In genomic region chr2:238496756-238497609, GRCh38 we compare ENCODE assay signal across 20 cellular contexts.
A peak's percentile ranks its signal among the peaks of the same experiment; 100 is the strongest.
DNase-seq lines count a peak whose midpoint lies in the region; ATAC-seq and TF ChIP-seq lines count a peak whose summit lies in the region.
"Had no signal": no experiment of that assay in that cellular context is flagged by ENCODE, and none has a peak within 500 bp of the region (broad histone marks: within the 10 kb centered on the region; RNA-seq: fewer than 3 reads in every experiment).

No MANE protein-coding gene starts in this region.

- H3K4me1 Mint-ChIP-seq in GM23338: peaks cover 6% of the 10 kb centered on the region; the same call in 1 of the 3 replicates

- no peaks in the 10 kb centered on the region for H3K9me3 ChIP-seq in esophagus muscularis mucosa
- no peaks in the 10 kb centered on the region for H3K9me3 ChIP-seq in osteoblast (ENCODE audit: low read depth, low read length)
- no peaks in the 10 kb centered on the region for H3K9me3 ChIP-seq in right atrium auricular region
- H3K9me3 ChIP-seq: HAP-1, MG63 had no signal

- no peaks in the 10 kb centered on the region for H4K20me1 ChIP-seq in GM23338 (replicated peaks; ENCODE audit: insufficient read depth)
- no peaks in the 10 kb centered on the region for H4K20me1 ChIP-seq in osteoblast (ENCODE audit: insufficient read depth, low read length)

- H3K4me3 Mint-ChIP-seq in GM23338: no peak overlapping the region
- H3K4me3 Mint-ChIP-seq: CD4-positive, CD25-positive, alpha-beta regulatory T cell had no signal

- ATAC-seq in GM23338: no peak
- ATAC-seq: Panc1, Right ventricle myocardium inferior had no signal

- peak overlapping the region; percentile 39; the same call in 1 of the 2 replicates for H3K27ac Mint-ChIP-seq in GM23338
- H3K27ac Mint-ChIP-seq: CD4-positive, CD25-positive, alpha-beta regulatory T cell had no signal

- H3F3A ChIP-seq in GM23338 (replicated peaks; ENCODE audit: low read depth): no peaks in the 10 kb centered on the region

- TF ChIP-seq POLR2A in esophagus muscularis mucosa (IDR thresholded peaks at IDR 0.05; ENCODE audit: low read depth): no peak

- H2AFZ ChIP-seq in GM23338 (no peak overlapping the region), osteoblast (ENCODE audit: low read length) (no peak overlapping the region)

- no peaks in the 10 kb centered on the region for H3K9me2 ChIP-seq in GM23338 (ENCODE audit: insufficient read depth)

- intact Hi-C loops in esophagus muscularis mucosa (cut with DNase I): no loop called here

- DNase-seq in AG20443 (ENCODE audit: low spot score) (peak; percentile 3), GM23338 (ENCODE audit: low spot score) (no peak), esophagus muscularis mucosa (ENCODE audit: extremely low spot score) (peak; percentile 79), osteoblast (ENCODE audit: insufficient read length, low spot score, missing footprints) (peak; percentile 19), HUDEP-2 (lab: John Stamatoyannopoulos, UW; ENCODE audit: unreplicated experiment in 76 of 76) (no peak), right atrium auricular region (ENCODE audit: low spot score) (no peak)
- DNase-seq in stimulated activated CD8-positive, alpha-beta memory T cell treated with anti-CD3 and anti-CD28 coated beads, Interleukin-4, amount 100 ng/mL, for 48 hours: no peak
- DNase-seq: AML-193; Calu3; CD4-positive, CD25-positive, alpha-beta regulatory T cell; DMS53; IMR-90; Karpas-422; MG63; NCI-H1092; NCI-H146; NCI-H510A had no signal

- H3K27me3 ChIP-seq in GM23338 (ENCODE audit: insufficient read depth) (no peaks in the 10 kb centered on the region), esophagus muscularis mucosa (peaks cover 0 to 11% (median 0%) of the 10 kb centered on the region in 4 donors), osteoblast (ENCODE audit: insufficient read depth, low read length) (no peaks in the 10 kb centered on the region), right atrium auricular region (no peaks in the 10 kb centered on the region)
- H3K27me3 ChIP-seq: MG63 had no signal

- no peaks in the 10 kb centered on the region for H3K9me3 Mint-ChIP-seq in GM23338
- H3K9me3 Mint-ChIP-seq: CD4-positive, CD25-positive, alpha-beta regulatory T cell had no signal

- no peaks in the 10 kb centered on the region for H3K79me2 ChIP-seq in GM23338 (replicated peaks; ENCODE audit: insufficient read depth)
- no peaks in the 10 kb centered on the region for H3K79me2 ChIP-seq in osteoblast (ENCODE audit: insufficient read depth, low read length)

- 90% methylated on average over 20 of the region's 23 CpGs for WGBS in esophagus muscularis mucosa

- no peak for TF ChIP-seq EP300 in esophagus muscularis mucosa (IDR thresholded peaks at IDR 0.05)

- H3K27ac ChIP-seq in GM23338 (ENCODE audit: low read depth): no peak overlapping the region
- no peak overlapping the region for H3K27ac ChIP-seq in esophagus muscularis mucosa (replicated peaks in 1 of 4)
- H3K27ac ChIP-seq in osteoblast (ENCODE audit: low read depth, low read length): no peak overlapping the region
- no peak overlapping the region for H3K27ac ChIP-seq in right atrium auricular region

- no peak overlapping the region for H3K4me3 ChIP-seq in GM23338
- H3K4me3 ChIP-seq in esophagus muscularis mucosa: no peak overlapping the region
- H3K4me3 ChIP-seq in osteoblast (ENCODE audit: insufficient read depth, low read length): no peak overlapping the region
- no peak overlapping the region for H3K4me3 ChIP-seq in right atrium auricular region
- H3K4me3 ChIP-seq: HAP-1, MG63 had no signal

- no peak for TF ChIP-seq CTCF in GM23338 (conservative IDR thresholded peaks at IDR 0.05; ENCODE audit: low read depth in 2 of 2)
- TF ChIP-seq CTCF in esophagus muscularis mucosa (IDR thresholded peaks at IDR 0.05): no peak
- TF ChIP-seq CTCF in osteoblast (IDR thresholded peaks at IDR 0.05; ENCODE audit: extremely low read depth, low read depth, low read length): no peak
- no peak for TF ChIP-seq CTCF in right atrium auricular region (IDR thresholded peaks at IDR 0.05)

- H3K36me3 Mint-ChIP-seq in GM23338 (ENCODE audit: low read depth): no peaks in the 10 kb centered on the region

- H3K4me2 ChIP-seq in GM23338 (no peak overlapping the region), osteoblast (ENCODE audit: insufficient read depth, low read length) (no peak overlapping the region)

- H3K36me3 ChIP-seq in GM23338 (ENCODE audit: insufficient read depth) (no peaks in the 10 kb centered on the region), esophagus muscularis mucosa (no peaks in the 10 kb centered on the region), osteoblast (ENCODE audit: insufficient read depth, low read length) (no peaks in the 10 kb centered on the region), right atrium auricular region (no peaks in the 10 kb centered on the region)
- H3K36me3 ChIP-seq: HAP-1, MG63 had no signal

- H3K4me1 ChIP-seq in GM23338 (ENCODE audit: insufficient read depth) (no peaks in the 10 kb centered on the region), esophagus muscularis mucosa (no peaks in the 10 kb centered on the region), osteoblast (ENCODE audit: insufficient read depth, low read length) (peaks cover 8% of the 10 kb centered on the region), right atrium auricular region (no peaks in the 10 kb centered on the region)
- H3K4me1 ChIP-seq: HAP-1 had no signal

- peaks cover 5% of the 10 kb centered on the region for H3K27me3 Mint-ChIP-seq in GM23338 (ENCODE audit: insufficient read depth, low read depth, poor library complexity)

TF ChIP-seq in GM23338, 12 proteins besides CTCF, POLR2A, EP300 and RAD21 (continues in another document):
- TF ChIP-seq REST (IDR thresholded peaks at IDR 0.05; ENCODE audit: unreplicated experiment) (no peak), ZNF114 (CRISPR knock-in tag; IDR thresholded peaks at IDR 0.05) (no peak), JUNB (IDR thresholded peaks at IDR 0.05; ENCODE audit: unreplicated experiment) (no peak), EZH2phosphoT487 (IDR thresholded peaks at IDR 0.05; ENCODE audit: unreplicated experiment) (no peak), NANOG (IDR thresholded peaks at IDR 0.05; ENCODE audit: borderline replicate concordance) (no peak)
- TF ChIP-seq, protein P1, sequence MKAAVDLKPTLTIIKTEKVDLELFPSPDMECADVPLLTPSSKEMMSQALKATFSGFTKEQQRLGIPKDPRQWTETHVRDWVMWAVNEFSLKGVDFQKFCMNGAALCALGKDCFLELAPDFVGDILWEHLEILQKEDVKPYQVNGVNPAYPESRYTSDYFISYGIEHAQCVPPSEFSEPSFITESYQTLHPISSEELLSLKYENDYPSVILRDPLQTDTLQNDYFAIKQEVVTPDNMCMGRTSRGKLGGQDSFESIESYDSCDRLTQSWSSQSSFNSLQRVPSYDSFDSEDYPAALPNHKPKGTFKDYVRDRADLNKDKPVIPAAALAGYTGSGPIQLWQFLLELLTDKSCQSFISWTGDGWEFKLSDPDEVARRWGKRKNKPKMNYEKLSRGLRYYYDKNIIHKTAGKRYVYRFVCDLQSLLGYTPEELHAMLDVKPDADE (IDR thresholded peaks at IDR 0.05): no peak

Comparison
In these comparisons a context has a peak if more than half of its experiments do, and no peak if none do; other contexts are left out.
1. DNase-seq: peak in AG20443 (single experiment), esophagus muscularis mucosa (single experiment) and osteoblast (single experiment); none in GM23338 (single experiment), HUDEP-2 (0 of 76), right atrium auricular region (single experiment) and stimulated activated CD8-positive, alpha-beta memory T cell treated with anti-CD3 and anti-CD28 coated beads, Interleukin-4, amount 100 ng/mL, for 48 hours (single experiment).